41 cellular contexts compared by ENCODE assay signal in the genomic region with DNA sequence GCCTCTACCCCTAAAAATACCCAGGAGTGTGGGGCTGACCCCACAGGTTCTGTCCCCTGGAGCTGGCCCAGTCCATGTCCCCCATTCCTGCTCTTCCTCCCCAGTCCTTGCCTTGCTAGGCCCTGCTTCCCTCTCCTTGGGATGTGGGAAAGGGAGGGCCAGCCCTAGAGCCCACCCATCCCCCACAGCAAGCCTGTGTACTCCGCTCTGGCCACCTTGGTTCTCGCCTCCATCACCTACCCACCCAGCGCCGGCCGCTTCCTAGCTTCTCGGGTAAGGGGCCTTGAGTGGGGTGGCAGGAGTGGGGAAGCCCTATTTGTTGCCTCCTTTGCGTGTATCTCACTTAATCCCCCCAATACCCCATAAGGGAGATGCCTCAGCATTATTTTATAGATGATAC. TPM values are rescaled to one million over a fixed set of nuclear protein-coding genes. Genes with fewer than 3 reads are reported as not detected.
"Had no signal": no experiment of that assay in that cellular context is flagged by ENCODE, and none has a peak within 500 bp of the region (broad histone marks: within the 10 kb centered on the region; RNA-seq: fewer than 3 reads in every experiment).

No MANE protein-coding gene starts in this region.

- H3K27me3 ChIP-seq: brain microvascular endothelial cell, gastroesophageal sphincter, right atrium auricular region, suprapubic skin, tibial artery had no signal

- H3K4me3 Mint-ChIP-seq: activated naive CD4-positive, alpha-beta T cell treated with anti-CD3 and anti-CD28 coated beads for 36 hours; activated naive CD8-positive, alpha-beta T cell treated with anti-CD3 and anti-CD28 coated beads for 36 hours; activated T-helper 1 cell treated with anti-CD3 and anti-CD28 coated beads, Interleukin-12 subunit alpha, Interleukin-12 subunit beta, Interleukin-2, Interleukin-4 antibody, amounts not matched to agents 30 ng/mL and 10 ng/mL and 1 ng/mL, durations not matched to agents 14 hours and 24 hours and 36 hours; natural killer cell had no signal

- H2AFZ ChIP-seq: parathyroid adenoma had no signal

- H3K4me2 ChIP-seq: smooth muscle cell had no signal

- H3K4me1 ChIP-seq: parathyroid adenoma had no signal

- ATAC-seq: activated CD4-positive, CD25-positive, alpha-beta regulatory T cell treated with anti-CD3 and anti-CD28 coated beads, Interleukin-2, amount 50 U/mL, for 24 hours; gastroesophageal sphincter; left colon; natural killer cell had no signal

- H3K27ac ChIP-seq: brain microvascular endothelial cell, coronary artery, dorsolateral prefrontal cortex, gastroesophageal sphincter, parathyroid adenoma, right atrium auricular region, suprapubic skin, tibial artery, VCaP had no signal

- H3K79me2 ChIP-seq: parathyroid adenoma had no signal

- H3K4me1 Mint-ChIP-seq: activated naive CD8-positive, alpha-beta T cell treated with anti-CD3 and anti-CD28 coated beads for 36 hours had no signal

- H3K9me3 ChIP-seq: gastroesophageal sphincter, right atrium auricular region, suprapubic skin, tibial artery had no signal

- H3K4me3 ChIP-seq: coronary artery, dorsolateral prefrontal cortex, gastroesophageal sphincter, right atrium auricular region, smooth muscle cell, suprapubic skin, tibial artery had no signal

- H3K36me3 ChIP-seq: brain microvascular endothelial cell, gastroesophageal sphincter, right atrium auricular region, suprapubic skin, tibial artery had no signal

- H3K36me3 Mint-ChIP-seq: activated naive CD8-positive, alpha-beta T cell treated with anti-CD3 and anti-CD28 coated beads for 36 hours; natural killer cell had no signal

- H3K9me3 Mint-ChIP-seq: activated naive CD4-positive, alpha-beta T cell treated with anti-CD3 and anti-CD28 coated beads for 36 hours; activated naive CD8-positive, alpha-beta T cell treated with anti-CD3 and anti-CD28 coated beads for 36 hours; activated T-helper 1 cell treated with anti-CD3 and anti-CD28 coated beads, Interleukin-12 subunit alpha, Interleukin-12 subunit beta, Interleukin-2, Interleukin-4 antibody, amounts not matched to agents 30 ng/mL and 10 ng/mL and 1 ng/mL, durations not matched to agents 14 hours and 24 hours and 36 hours; natural killer cell had no signal

- H3K27ac Mint-ChIP-seq: activated naive CD4-positive, alpha-beta T cell treated with anti-CD3 and anti-CD28 coated beads for 36 hours; activated naive CD8-positive, alpha-beta T cell treated with anti-CD3 and anti-CD28 coated beads for 36 hours; activated T-helper 1 cell treated with anti-CD3 and anti-CD28 coated beads, Interleukin-12 subunit alpha, Interleukin-12 subunit beta, Interleukin-2, Interleukin-4 antibody, amounts not matched to agents 30 ng/mL and 10 ng/mL and 1 ng/mL, durations not matched to agents 14 hours and 24 hours and 36 hours; natural killer cell had no signal

- FAIRE-seq: astrocyte, endothelial cell of umbilical vein, kidney, TTC549 had no signal

- DNase-seq: activated CD4-positive, alpha-beta T cell treated with anti-CD3 and anti-CD28 coated beads for 48 hours; activated CD4-positive, alpha-beta T cell treated with anti-CD3 and anti-CD28 coated beads, Interleukin-2, amount 50 U/mL, for 48 hours; activated CD8-positive, alpha-beta memory T cell treated with anti-CD3 and anti-CD28 coated beads for 24 hours; activated effector memory CD4-positive, alpha-beta T cell treated with anti-CD3 and anti-CD28 coated beads, Interleukin-2, amount 50 U/mL, for 16 hours; activated naive CD4-positive, alpha-beta T cell treated with anti-CD3 and anti-CD28 coated beads for 36 hours; activated naive CD8-positive, alpha-beta T cell treated with anti-CD3 and anti-CD28 coated beads for 36 hours; activated T-cell treated with anti-CD3 and anti-CD28 coated beads, Interleukin-2, amount 50 U/mL, for 1 hour; amniotic stem cell; brain microvascular endothelial cell; dorsolateral prefrontal cortex; effector memory CD4-positive, alpha-beta T cell; head of caudate nucleus; hippocampal formation; kidney; left colon; natural killer cell; stimulated activated CD4-positive, alpha-beta T cell treated with anti-CD3 and anti-CD28 coated beads, Interleukin-1b, Interleukin-23, amount 100 ng/mL, for 48 hours; stimulated activated naive CD4-positive, alpha-beta T cell; T-helper 1 cell; tibial artery had no signal

- H3K9ac ChIP-seq: parathyroid adenoma had no signal

RNA-seq across cellular contexts. Expression of gene CLCNKB, which starts 6.7 kb away (rescaled TPM):
- total RNA-seq: activated naive CD4-positive, alpha-beta T cell treated with anti-CD3 and anti-CD28 coated beads for 36 hours; activated naive CD8-positive, alpha-beta T cell treated with anti-CD3 and anti-CD28 coated beads for 36 hours; activated T-helper 1 cell treated with anti-CD3 and anti-CD28 coated beads, Interleukin-12 subunit alpha, Interleukin-12 subunit beta, Interleukin-2, Interleukin-4 antibody, amounts not matched to agents 30 ng/mL and 10 ng/mL and 1 ng/mL, durations not matched to agents 14 hours and 24 hours and 36 hours; endothelial cell of umbilical vein; mononuclear cell; natural killer cell had no signal

RNA-seq across cellular contexts. Expression of gene FAM131C, which starts 23.1 kb away (rescaled TPM):
- total RNA-seq: activated naive CD4-positive, alpha-beta T cell treated with anti-CD3 and anti-CD28 coated beads for 36 hours; endothelial cell of umbilical vein; gastroesophageal sphincter; left colon; mononuclear cell; natural killer cell; urinary bladder had no signal

RNA-seq across cellular contexts. Expression of gene CLCNKA, which starts 28.5 kb away (rescaled TPM):
- total RNA-seq: activated naive CD4-positive, alpha-beta T cell treated with anti-CD3 and anti-CD28 coated beads for 36 hours; activated naive CD8-positive, alpha-beta T cell treated with anti-CD3 and anti-CD28 coated beads for 36 hours; activated T-helper 1 cell treated with anti-CD3 and anti-CD28 coated beads, Interleukin-12 subunit alpha, Interleukin-12 subunit beta, Interleukin-2, Interleukin-4 antibody, amounts not matched to agents 30 ng/mL and 10 ng/mL and 1 ng/mL, durations not matched to agents 14 hours and 24 hours and 36 hours; cerebellum; endothelial cell of umbilical vein; fibroblast of villous mesenchyme; mononuclear cell; pulmonary artery endothelial cell; smooth muscle cell; urinary bladder had no signal
- polyA plus RNA-seq: endothelial cell of umbilical vein, fibroblast of lung had no signal

RNA-seq across cellular contexts. Expression of gene HSPB7, which starts 32.5 kb away (rescaled TPM):
- total RNA-seq: activated naive CD4-positive, alpha-beta T cell treated with anti-CD3 and anti-CD28 coated beads for 36 hours; activated naive CD8-positive, alpha-beta T cell treated with anti-CD3 and anti-CD28 coated beads for 36 hours; activated T-helper 1 cell treated with anti-CD3 and anti-CD28 coated beads, Interleukin-12 subunit alpha, Interleukin-12 subunit beta, Interleukin-2, Interleukin-4 antibody, amounts not matched to agents 30 ng/mL and 10 ng/mL and 1 ng/mL, durations not matched to agents 14 hours and 24 hours and 36 hours; endothelial cell of umbilical vein; mononuclear cell; natural killer cell; pulmonary artery endothelial cell had no signal
- polyA plus RNA-seq: endothelial cell of umbilical vein had no signal

RNA-seq across cellular contexts. Expression of gene SRARP, which starts 46.3 kb away (rescaled TPM):
- total RNA-seq: activated naive CD4-positive, alpha-beta T cell treated with anti-CD3 and anti-CD28 coated beads for 36 hours; activated naive CD8-positive, alpha-beta T cell treated with anti-CD3 and anti-CD28 coated beads for 36 hours; activated T-helper 1 cell treated with anti-CD3 and anti-CD28 coated beads, Interleukin-12 subunit alpha, Interleukin-12 subunit beta, Interleukin-2, Interleukin-4 antibody, amounts not matched to agents 30 ng/mL and 10 ng/mL and 1 ng/mL, durations not matched to agents 14 hours and 24 hours and 36 hours; astrocyte; cardiac septum; endothelial cell of umbilical vein; fibroblast of lung; fibroblast of villous mesenchyme; gastroesophageal sphincter; left colon; lower leg skin; mononuclear cell; natural killer cell; pulmonary artery endothelial cell; smooth muscle cell; suprapubic skin; urinary bladder had no signal
- polyA plus RNA-seq: endothelial cell of umbilical vein, esophagus, fibroblast of lung, smooth muscle cell had no signal
